Comparison of ENCODE assay signal across 23 cellular contexts in the genomic region with DNA sequence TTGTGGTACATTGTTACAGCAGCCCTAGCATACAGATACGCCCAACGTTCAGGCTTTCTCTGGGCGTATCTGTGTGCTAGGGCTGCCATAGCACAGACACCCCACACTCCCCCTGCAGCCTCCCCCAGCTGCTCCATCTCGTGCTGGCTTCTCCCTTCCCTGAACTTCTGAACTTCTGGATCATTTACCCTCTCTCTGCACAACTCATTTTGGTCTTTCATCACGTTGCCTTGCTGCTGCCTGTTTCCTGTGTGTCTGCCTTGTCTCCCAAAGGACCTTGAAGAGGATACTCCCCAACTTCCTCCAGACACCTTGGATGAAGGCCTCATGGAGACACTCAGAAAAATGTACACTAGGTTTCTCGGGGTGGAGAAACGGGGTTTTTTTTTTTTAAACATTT. TPM values are rescaled to one million over a fixed set of nuclear protein-coding genes. Genes with fewer than 3 reads are reported as not detected.
"Had no signal": no experiment of that assay in that cellular context is flagged by ENCODE, and none has a peak within 500 bp of the region (broad histone marks: within the 10 kb centered on the region; RNA-seq: fewer than 3 reads in every experiment).

No MANE protein-coding gene starts in this region.

- H3K36me3 Mint-ChIP-seq: immature natural killer cell; naive B cell; natural killer cell treated with Interleukin-12 subunit alpha and Interleukin-12 subunit beta and Interleukin-15 and Interleukin-18, amount 100 ng/mL, for 72 hours; stimulated activated memory B cell treated with anti-CD40 and anti-IgM and Interleukin-4, amounts not matched to agents 10 μg/mL and 1 μg/mL and 100 μg/mL, for 72 hours had no signal

- H3K4me1 ChIP-seq: lower lobe of right lung, neural progenitor cell, psoas muscle, upper lobe of right lung, uterus had no signal

- DNase-seq: dermis blood vessel endothelial cell; effector memory CD4-positive, alpha-beta T cell; hypothalamus; immature natural killer cell; islet precursor cell; left ventricle myocardium superior; lower lobe of right lung; mucosa of descending colon; naive B cell; posterior cingulate gyrus; psoas muscle; right cardiac atrium; sigmoid colon; stimulated activated CD4-positive, alpha-beta T cell treated with anti-CD3 and anti-CD28 coated beads, Interleukin-4, amount 100 ng/mL, for 4 hours; transverse colon; upper lobe of right lung; uterus had no signal

- H3K27ac ChIP-seq: coronary artery, esophagus muscularis mucosa, lower lobe of right lung, neural progenitor cell, psoas muscle, sigmoid colon, transverse colon, upper lobe of right lung, uterus had no signal

- H3K36me3 ChIP-seq: esophagus muscularis mucosa, lower lobe of right lung, neural progenitor cell, sigmoid colon, transverse colon, upper lobe of right lung, uterus had no signal

- H3K9me3 Mint-ChIP-seq: immature natural killer cell; natural killer cell treated with Interleukin-12 subunit alpha and Interleukin-12 subunit beta and Interleukin-15 and Interleukin-18, amount 100 ng/mL, for 72 hours; stimulated activated memory B cell treated with anti-CD40 and anti-IgM and Interleukin-4, amounts not matched to agents 10 μg/mL and 1 μg/mL and 100 μg/mL, for 72 hours had no signal

- H3K4me3 ChIP-seq: coronary artery, esophagus muscularis mucosa, lower lobe of right lung, mucosa of descending colon, neural progenitor cell, psoas muscle, sigmoid colon, transverse colon, upper lobe of right lung, uterus had no signal

- H3K4me2 ChIP-seq: neural progenitor cell had no signal

- ATAC-seq: left ventricle myocardium superior; lower lobe of right lung; mucosa of descending colon; natural killer cell treated with Interleukin-12 subunit alpha and Interleukin-12 subunit beta and Interleukin-15 and Interleukin-18, amount 100 ng/mL, for 72 hours; psoas muscle; right cardiac atrium; stimulated activated memory B cell treated with anti-CD40 and anti-IgM and Interleukin-4, amounts not matched to agents 10 μg/mL and 1 μg/mL and 100 μg/mL, for 72 hours; upper lobe of right lung had no signal

- H3K9me3 ChIP-seq: esophagus muscularis mucosa, lower lobe of right lung, mucosa of descending colon, psoas muscle, sigmoid colon, transverse colon, upper lobe of right lung, uterus had no signal

- H3K4me1 Mint-ChIP-seq: immature natural killer cell; naive B cell; stimulated activated memory B cell treated with anti-CD40 and anti-IgM and Interleukin-4, amounts not matched to agents 10 μg/mL and 1 μg/mL and 100 μg/mL, for 72 hours had no signal

- H3K27ac Mint-ChIP-seq: immature natural killer cell; naive B cell; natural killer cell treated with Interleukin-12 subunit alpha and Interleukin-12 subunit beta and Interleukin-15 and Interleukin-18, amount 100 ng/mL, for 72 hours; neural progenitor cell; stimulated activated memory B cell treated with anti-CD40 and anti-IgM and Interleukin-4, amounts not matched to agents 10 μg/mL and 1 μg/mL and 100 μg/mL, for 72 hours; stimulated activated naive CD8-positive, alpha-beta T cell treated with anti-CD3 and anti-CD28 coated beads, Interleukin-15, Interleukin-2, amounts not matched to agents 100 ng/mL and 50 ng/mL, for 24 hours had no signal

- H3K4me3 Mint-ChIP-seq: immature natural killer cell; naive B cell; natural killer cell treated with Interleukin-12 subunit alpha and Interleukin-12 subunit beta and Interleukin-15 and Interleukin-18, amount 100 ng/mL, for 72 hours; neural progenitor cell; stimulated activated memory B cell treated with anti-CD40 and anti-IgM and Interleukin-4, amounts not matched to agents 10 μg/mL and 1 μg/mL and 100 μg/mL, for 72 hours; stimulated activated naive CD8-positive, alpha-beta T cell treated with anti-CD3 and anti-CD28 coated beads, Interleukin-15, Interleukin-2, amounts not matched to agents 100 ng/mL and 50 ng/mL, for 24 hours had no signal

- H2AFZ ChIP-seq: neural progenitor cell had no signal

- H3K27me3 ChIP-seq: esophagus muscularis mucosa, neural progenitor cell, sigmoid colon, transverse colon, upper lobe of right lung, uterus had no signal

- H3K9ac ChIP-seq: neural progenitor cell had no signal

RNA-seq across cellular contexts. Expression of gene SLIT3, which starts 37.3 kb away (rescaled TPM):
- total RNA-seq: dermis blood vessel endothelial cell had no signal
